21 cellular contexts compared by ENCODE assay signal in the genomic region with DNA sequence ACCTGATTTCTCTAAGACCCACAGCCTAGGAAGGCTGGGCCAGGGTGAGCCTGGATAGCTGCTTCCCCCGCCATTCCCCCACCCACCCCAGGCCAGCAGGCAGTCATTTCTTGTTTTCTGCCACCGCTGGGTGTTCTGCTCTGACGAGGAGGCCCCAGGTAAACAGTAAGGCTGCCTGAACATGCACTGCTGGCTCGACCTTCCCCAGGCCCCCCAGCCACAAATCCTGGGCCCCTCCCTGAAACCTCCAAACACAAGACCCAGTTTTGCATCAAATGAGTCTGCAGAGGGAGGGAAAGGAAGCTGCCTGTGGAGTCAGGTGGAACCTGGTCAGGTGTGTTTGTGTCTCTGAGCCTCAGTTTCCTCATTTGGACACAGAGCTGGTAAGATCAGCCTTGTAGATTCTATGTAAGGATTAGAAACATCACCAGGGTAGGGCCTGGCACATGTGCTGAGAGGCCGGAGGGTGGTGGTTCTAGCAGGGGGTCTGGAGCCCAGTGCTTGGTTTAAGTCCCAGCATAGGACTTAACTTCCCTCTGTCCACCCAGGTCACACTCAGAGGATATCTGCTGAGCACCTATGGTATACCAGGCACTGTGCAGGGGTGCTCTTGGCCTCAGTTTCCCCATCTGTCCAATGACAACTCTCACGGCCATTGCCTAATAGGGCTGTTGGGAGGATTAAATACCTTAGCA. TPM values are rescaled to one million over a fixed set of nuclear protein-coding genes. Genes with fewer than 3 reads are reported as not detected.
DNase-seq lines count a peak whose midpoint lies in the region; ATAC-seq and TF ChIP-seq lines count a peak whose summit lies in the region.
"Had no signal": no experiment of that assay in that cellular context is flagged by ENCODE, and none has a peak within 500 bp of the region (broad histone marks: within the 10 kb centered on the region; RNA-seq: fewer than 3 reads in every experiment).

No MANE protein-coding gene starts in this region.

- H4K8ac ChIP-seq in mesendoderm (ENCODE audit: low read depth, low read length): no peak overlapping the region

- no peak overlapping the region for H2BK15ac ChIP-seq in mesendoderm (replicated peaks; ENCODE audit: low read depth)

- no peak overlapping the region for H2BK5ac ChIP-seq in mesendoderm (ENCODE audit: low read length)

- peak overlapping the region; percentile 38 for H2AK5ac ChIP-seq in mesendoderm (ENCODE audit: low read length)

- DNase-seq in activated naive CD8-positive, alpha-beta T cell treated with anti-CD3 and anti-CD28 coated beads, Interleukin-2, amount 10 ng/mL, durations not matched to agents 7 days and 5 days: no peak
- no peak for DNase-seq in activated naive CD8-positive, alpha-beta T cell treated with anti-CD3 and anti-CD28 coated beads, Interleukin-2, amount 50 U/mL, for 24 hours
- no peak for DNase-seq in mesendoderm
- DNase-seq in nephron progenitor cell: no peak
- DNase-seq: CD4-positive, CD25-positive, alpha-beta regulatory T cell; GOT3; Karpas-422; MV-4-11; NCI-H1105 treated with DMSO at 0.1 percent for 48 hours; NCI-H2029 treated with DMSO at 0.1 percent for 48 hours; NCI-H2171; NCI-H446; NCI-H526 had no signal

- no peaks in the 10 kb centered on the region for H3K9me3 ChIP-seq in KOPT-K1 (ENCODE audit: insufficient read depth, low read length, poor library complexity, severe bottlenecking)
- H3K9me3 ChIP-seq: SJSA1 had no signal

- H4K5ac ChIP-seq in mesendoderm (ENCODE audit: low read length): no peak overlapping the region

- no peaks in the 10 kb centered on the region for H3K27me3 ChIP-seq in mesendoderm (ENCODE audit: insufficient read depth, low read length, poor library complexity)
- H3K27me3 ChIP-seq: SJSA1 had no signal

- H3K79me2 ChIP-seq in mesendoderm (ENCODE audit: control insufficient read depth, insufficient read depth, low read length): no peaks in the 10 kb centered on the region

- no peaks in the 10 kb centered on the region for H3K9me3 Mint-ChIP-seq in activated naive CD8-positive, alpha-beta T cell treated with anti-CD3 and anti-CD28 coated beads, Interleukin-2, amount 10 ng/mL, durations not matched to agents 7 days and 5 days
- no peaks in the 10 kb centered on the region for H3K9me3 Mint-ChIP-seq in activated naive CD8-positive, alpha-beta T cell treated with anti-CD3 and anti-CD28 coated beads, Interleukin-2, amount 50 U/mL, for 24 hours
- H3K9me3 Mint-ChIP-seq in nephron progenitor cell: no peaks in the 10 kb centered on the region
- H3K9me3 Mint-ChIP-seq: CD4-positive, CD25-positive, alpha-beta regulatory T cell; IgD-negative memory B cell had no signal

- peak overlapping the region; percentile 16 for H3K27ac Mint-ChIP-seq in activated naive CD8-positive, alpha-beta T cell treated with anti-CD3 and anti-CD28 coated beads, Interleukin-2, amount 10 ng/mL, durations not matched to agents 7 days and 5 days
- no peak overlapping the region for H3K27ac Mint-ChIP-seq in activated naive CD8-positive, alpha-beta T cell treated with anti-CD3 and anti-CD28 coated beads, Interleukin-2, amount 50 U/mL, for 24 hours
- no peak overlapping the region for H3K27ac Mint-ChIP-seq in nephron progenitor cell

- H3K9ac ChIP-seq in mesendoderm (ENCODE audit: low read length): no peak overlapping the region

- no peak overlapping the region for H2BK120ac ChIP-seq in mesendoderm (ENCODE audit: low read depth, low read length)

- TF ChIP-seq CTCF in nephron progenitor cell (IDR thresholded peaks at IDR 0.05): no peak

- H3K18ac ChIP-seq in mesendoderm (ENCODE audit: low read length): no peak overlapping the region

- no peak for ATAC-seq in activated naive CD8-positive, alpha-beta T cell treated with anti-CD3 and anti-CD28 coated beads, Interleukin-2, amount 10 ng/mL, durations not matched to agents 7 days and 5 days (ENCODE audit: low read depth)
- no peak for ATAC-seq in activated naive CD8-positive, alpha-beta T cell treated with anti-CD3 and anti-CD28 coated beads, Interleukin-2, amount 50 U/mL, for 24 hours
- no peak for ATAC-seq in GM18858 (IDR thresholded peaks at IDR 0.05; ENCODE audit: unreplicated experiment)
- no peak for ATAC-seq in GM18873 (IDR thresholded peaks at IDR 0.05; ENCODE audit: low FRiP score, unreplicated experiment)
- ATAC-seq: HCT116, Right ventricle myocardium inferior had no signal

- H3K79me1 ChIP-seq in mesendoderm (ENCODE audit: low read length): no peaks in the 10 kb centered on the region

- H3K4me1 ChIP-seq in mesendoderm (ENCODE audit: control insufficient read depth, low read depth, low read length): peaks cover 6% of the 10 kb centered on the region

- no peaks in the 10 kb centered on the region for H3K27me3 Mint-ChIP-seq in activated naive CD8-positive, alpha-beta T cell treated with anti-CD3 and anti-CD28 coated beads, Interleukin-2, amount 10 ng/mL, durations not matched to agents 7 days and 5 days
- H3K27me3 Mint-ChIP-seq in activated naive CD8-positive, alpha-beta T cell treated with anti-CD3 and anti-CD28 coated beads, Interleukin-2, amount 50 U/mL, for 24 hours: peaks cover 1% of the 10 kb centered on the region
- peaks cover 26% of the 10 kb centered on the region for H3K27me3 Mint-ChIP-seq in nephron progenitor cell (ENCODE audit: low read depth, poor library complexity)
- H3K27me3 Mint-ChIP-seq: CD4-positive, CD25-positive, alpha-beta regulatory T cell had no signal

- peak overlapping the region; percentile 90 for H3K27ac ChIP-seq in KOPT-K1 (ENCODE audit: low read depth, low read length, poor library complexity, severe bottlenecking)
- H3K27ac ChIP-seq in mesendoderm (ENCODE audit: low read depth, low read length): no peak overlapping the region
- H3K27ac ChIP-seq: SJSA1 had no signal

- H3K4me1 Mint-ChIP-seq in activated naive CD8-positive, alpha-beta T cell treated with anti-CD3 and anti-CD28 coated beads, Interleukin-2, amount 10 ng/mL, durations not matched to agents 7 days and 5 days: peaks cover 40% of the 10 kb centered on the region
- peaks cover 37% of the 10 kb centered on the region for H3K4me1 Mint-ChIP-seq in activated naive CD8-positive, alpha-beta T cell treated with anti-CD3 and anti-CD28 coated beads, Interleukin-2, amount 50 U/mL, for 24 hours
- H3K4me1 Mint-ChIP-seq in nephron progenitor cell: peaks cover 27% of the 10 kb centered on the region

- no peaks in the 10 kb centered on the region for H3K36me3 Mint-ChIP-seq in activated naive CD8-positive, alpha-beta T cell treated with anti-CD3 and anti-CD28 coated beads, Interleukin-2, amount 10 ng/mL, durations not matched to agents 7 days and 5 days
- no peaks in the 10 kb centered on the region for H3K36me3 Mint-ChIP-seq in activated naive CD8-positive, alpha-beta T cell treated with anti-CD3 and anti-CD28 coated beads, Interleukin-2, amount 50 U/mL, for 24 hours (ENCODE audit: low read depth)
- H3K36me3 Mint-ChIP-seq in nephron progenitor cell (ENCODE audit: low read depth): no peaks in the 10 kb centered on the region
- H3K36me3 Mint-ChIP-seq: CD4-positive, CD25-positive, alpha-beta regulatory T cell had no signal

- no peak overlapping the region for H3K4me2 ChIP-seq in mesendoderm (ENCODE audit: low read length)

- H3K4me3 Mint-ChIP-seq in activated naive CD8-positive, alpha-beta T cell treated with anti-CD3 and anti-CD28 coated beads, Interleukin-2, amount 10 ng/mL, durations not matched to agents 7 days and 5 days: no peak overlapping the region
- H3K4me3 Mint-ChIP-seq in activated naive CD8-positive, alpha-beta T cell treated with anti-CD3 and anti-CD28 coated beads, Interleukin-2, amount 50 U/mL, for 24 hours: no peak overlapping the region
- no peak overlapping the region for H3K4me3 Mint-ChIP-seq in nephron progenitor cell
- H3K4me3 Mint-ChIP-seq: CD4-positive, CD25-positive, alpha-beta regulatory T cell had no signal

- POLR2A ChIA-PET in activated naive CD8-positive, alpha-beta T cell treated with anti-CD3 and anti-CD28 coated beads, Interleukin-2, amount 10 ng/mL, durations not matched to agents 7 days and 5 days (lab: Charles Lee): interaction anchor here (0.6 to 4.6 kb wide), 4 partner anchors 10 to 54 kb away, joined by 3 to 68 read pairs (median 31); a partner anchor contains a TSS

- H3K23ac ChIP-seq in mesendoderm (ENCODE audit: low read length): no peak overlapping the region

- no peak overlapping the region for H3K56ac ChIP-seq in mesendoderm (ENCODE audit: low read length)

- no peak overlapping the region for H3K4ac ChIP-seq in mesendoderm (ENCODE audit: low read depth, low read length)

- H3K4me3 ChIP-seq in mesendoderm (ENCODE audit: low read length): no peak overlapping the region
- H3K4me3 ChIP-seq: SJSA1 had no signal

- H3K36me3 ChIP-seq in KOPT-K1 (ENCODE audit: insufficient read depth, low read length) (no peaks in the 10 kb centered on the region), mesendoderm (ENCODE audit: control insufficient read depth, insufficient read depth, low read length) (no peaks in the 10 kb centered on the region)
- H3K36me3 ChIP-seq: SJSA1 had no signal

- WGBS in mesendoderm (ENCODE audit: extremely low coverage, insufficient coverage, low lambda C conversion rate): no CpG with 5 or more reads among the region's 6 CpGs

RNA-seq across cellular contexts. Expression of a gene that starts 18.9 kb away (rescaled TPM):
- not detected for total RNA-seq in activated naive CD8-positive, alpha-beta T cell treated with anti-CD3 and anti-CD28 coated beads, Interleukin-2, amount 10 ng/mL, durations not matched to agents 7 days and 5 days
- polyA plus RNA-seq in mesendoderm (2013, experiment 1 of 2): 1.9 TPM
- polyA plus RNA-seq in mesendoderm (2013, experiment 2 of 2): 2.6 TPM
- total RNA-seq: CD4-positive, CD25-positive, alpha-beta regulatory T cell; M059J; Right ventricle myocardium inferior; SJSA1 had no signal
- polyA plus RNA-seq: CD4-positive, CD25-positive, alpha-beta regulatory T cell; IgD-negative memory B cell had no signal

RNA-seq across cellular contexts. Expression of a gene that starts 23.7 kb away (rescaled TPM):
- total RNA-seq in activated naive CD8-positive, alpha-beta T cell treated with anti-CD3 and anti-CD28 coated beads, Interleukin-2, amount 10 ng/mL, durations not matched to agents 7 days and 5 days: not detected
- polyA plus RNA-seq in mesendoderm (2013, experiment 1 of 2): not detected
- not detected for polyA plus RNA-seq in mesendoderm (2013, experiment 2 of 2)
- total RNA-seq: CD4-positive, CD25-positive, alpha-beta regulatory T cell; M059J; Right ventricle myocardium inferior; SJSA1 had no signal
- polyA plus RNA-seq: CD4-positive, CD25-positive, alpha-beta regulatory T cell; IgD-negative memory B cell had no signal

RNA-seq across cellular contexts. Expression of a gene that starts 26.6 kb away (rescaled TPM):
- total RNA-seq in activated naive CD8-positive, alpha-beta T cell treated with anti-CD3 and anti-CD28 coated beads, Interleukin-2, amount 10 ng/mL, durations not matched to agents 7 days and 5 days: not detected
- not detected for polyA plus RNA-seq in mesendoderm (2013, experiment 1 of 2)
- not detected for polyA plus RNA-seq in mesendoderm (2013, experiment 2 of 2)
- total RNA-seq: CD4-positive, CD25-positive, alpha-beta regulatory T cell; M059J; Right ventricle myocardium inferior; SJSA1 had no signal
- polyA plus RNA-seq: CD4-positive, CD25-positive, alpha-beta regulatory T cell; IgD-negative memory B cell had no signal

RNA-seq across cellular contexts. Expression of a gene that starts 30.9 kb away (rescaled TPM):
- not detected for total RNA-seq in activated naive CD8-positive, alpha-beta T cell treated with anti-CD3 and anti-CD28 coated beads, Interleukin-2, amount 10 ng/mL, durations not matched to agents 7 days and 5 days
- not detected for polyA plus RNA-seq in mesendoderm (2013, experiment 1 of 2)
- polyA plus RNA-seq in mesendoderm (2013, experiment 2 of 2): not detected
- total RNA-seq: CD4-positive, CD25-positive, alpha-beta regulatory T cell; M059J; Right ventricle myocardium inferior; SJSA1 had no signal
- polyA plus RNA-seq: CD4-positive, CD25-positive, alpha-beta regulatory T cell; IgD-negative memory B cell had no signal

RNA-seq across cellular contexts. Expression of a gene that starts 44.0 kb away (rescaled TPM):
- 100 to 1,000 TPM; 165 to 176 TPM for total RNA-seq in activated naive CD8-positive, alpha-beta T cell treated with anti-CD3 and anti-CD28 coated beads, Interleukin-2, amount 10 ng/mL, durations not matched to agents 7 days and 5 days
- polyA plus RNA-seq in mesendoderm (2013, experiment 1 of 2): 62.9 TPM
- 59.7 TPM for polyA plus RNA-seq in mesendoderm (2013, experiment 2 of 2)
